In genomic region chr15:57591822-57592367, GRCh38 we compare ENCODE assay signal across 8 cellular contexts. TPM values are rescaled to one million over a fixed set of nuclear protein-coding genes. Genes with fewer than 3 reads are reported as not detected.
DNase-seq lines count a peak whose midpoint lies in the region; ATAC-seq and TF ChIP-seq lines count a peak whose summit lies in the region.

Gene MYZAP (plus strand): TSS chr15:57591904. CDS start chr15:57592035, 131 bp downstream.

- H3K36me3 ChIP-seq in muscle layer of colon (ENCODE audit: insufficient read depth, low read length), result no peaks in the 10 kb centered on the region

- H3K4me3 Mint-ChIP-seq in activated CD4-positive, alpha-beta memory T cell treated with anti-CD3 and anti-CD28 coated beads for 36 hours, result peak within 1 kb of the TSS; percentile 60
- peak within 1 kb of the TSS; percentile 62 for H3K4me3 Mint-ChIP-seq in stimulated activated naive CD8-positive, alpha-beta T cell treated with anti-CD3 and anti-CD28 coated beads, Interleukin-15, Interleukin-2, amounts not matched to agents 100 ng/mL and 50 ng/mL, for 24 hours

- peaks cover 25% of the 10 kb centered on the region for H3K4me1 Mint-ChIP-seq in activated CD4-positive, alpha-beta memory T cell treated with anti-CD3 and anti-CD28 coated beads for 36 hours (ENCODE audit: low read depth)
- H3K4me1 Mint-ChIP-seq in stimulated activated naive CD8-positive, alpha-beta T cell treated with anti-CD3 and anti-CD28 coated beads, Interleukin-15, Interleukin-2, amounts not matched to agents 100 ng/mL and 50 ng/mL, for 24 hours (ENCODE audit: low read depth), result peaks cover 22% of the 10 kb centered on the region

- POLR2A ChIA-PET in activated CD4-positive, alpha-beta memory T cell treated with anti-CD3 and anti-CD28 coated beads for 36 hours (lab: Charles Lee), result no interaction called here

- H3K36me3 Mint-ChIP-seq in activated CD4-positive, alpha-beta memory T cell treated with anti-CD3 and anti-CD28 coated beads for 36 hours, result no peaks in the 10 kb centered on the region
- H3K36me3 Mint-ChIP-seq in stimulated activated naive CD8-positive, alpha-beta T cell treated with anti-CD3 and anti-CD28 coated beads, Interleukin-15, Interleukin-2, amounts not matched to agents 100 ng/mL and 50 ng/mL, for 24 hours (ENCODE audit: low read depth), result no peaks in the 10 kb centered on the region

- no peak within 1 kb of the TSS for H3K9ac ChIP-seq in muscle layer of colon (ENCODE audit: low read length)

- peak within 1 kb of the TSS; percentile 49 for H3K27ac ChIP-seq in muscle layer of colon (ENCODE audit: low read depth, low read length)

- H3K9me3 Mint-ChIP-seq in activated CD4-positive, alpha-beta memory T cell treated with anti-CD3 and anti-CD28 coated beads for 36 hours, result no peaks in the 10 kb centered on the region
- H3K9me3 Mint-ChIP-seq in stimulated activated naive CD8-positive, alpha-beta T cell treated with anti-CD3 and anti-CD28 coated beads, Interleukin-15, Interleukin-2, amounts not matched to agents 100 ng/mL and 50 ng/mL, for 24 hours, result no peaks in the 10 kb centered on the region

- DNase-seq in NCI-H748 (lab: John Stamatoyannopoulos, UW; ENCODE audit: unreplicated experiment) (peak; percentile 31), NCI-H748 treated with DMSO at 0.1 percent for 48 hours (lab: John Stamatoyannopoulos, UW) (no peak), epithelial cell of proximal tubule (ENCODE audit: low read depth) (no peak), NCI-H1092 (lab: John Stamatoyannopoulos, UW) (no peak)
- DNase-seq in activated CD4-positive, alpha-beta memory T cell treated with anti-CD3 and anti-CD28 coated beads for 36 hours, result peak; percentile 63

- no peaks in the 10 kb centered on the region for H3K9me3 ChIP-seq in muscle layer of colon (ENCODE audit: low read length)

- H3K4me1 ChIP-seq in muscle layer of colon (ENCODE audit: insufficient read depth, low read length), result peaks cover 35% of the 10 kb centered on the region

- CTCF ChIA-PET in activated CD4-positive, alpha-beta memory T cell treated with anti-CD3 and anti-CD28 coated beads for 36 hours (lab: Charles Lee), result no interaction called here

- intact Hi-C loops in activated CD4-positive, alpha-beta memory T cell treated with anti-CD3 and anti-CD28 coated beads for 36 hours (cut with micrococcal nuclease), result no loop called here

- H3K4me3 ChIP-seq in epithelial cell of proximal tubule (ENCODE audit: low read depth, low read length) (peak within 1 kb of the TSS; percentile 45), muscle layer of colon (ENCODE audit: low read depth in 1 of 2, low read length in 2 of 2) (peak within 1 kb of the TSS in 1 of 2 donors; percentile 42)

- peaks cover 0 to 5% of the 10 kb centered on the region in 2 donors for H3K27me3 ChIP-seq in muscle layer of colon (ENCODE audit: control insufficient read depth in 1 of 2, insufficient read depth in 2 of 2, low read length in 2 of 2)

- no peak within 1 kb of the TSS for H3K27ac Mint-ChIP-seq in activated CD4-positive, alpha-beta memory T cell treated with anti-CD3 and anti-CD28 coated beads for 36 hours
- no peak within 1 kb of the TSS for H3K27ac Mint-ChIP-seq in stimulated activated naive CD8-positive, alpha-beta T cell treated with anti-CD3 and anti-CD28 coated beads, Interleukin-15, Interleukin-2, amounts not matched to agents 100 ng/mL and 50 ng/mL, for 24 hours

- TF ChIP-seq CTCF in epithelial cell of proximal tubule (conservative IDR thresholded peaks at IDR 0.05; ENCODE audit: low read depth, low read length), result no peak

- no peak for ATAC-seq in HG02870 (IDR thresholded peaks at IDR 0.05; ENCODE audit: unreplicated experiment)

- peaks cover 22% of the 10 kb centered on the region for H3K27me3 Mint-ChIP-seq in activated CD4-positive, alpha-beta memory T cell treated with anti-CD3 and anti-CD28 coated beads for 36 hours
- peaks cover 43% of the 10 kb centered on the region for H3K27me3 Mint-ChIP-seq in stimulated activated naive CD8-positive, alpha-beta T cell treated with anti-CD3 and anti-CD28 coated beads, Interleukin-15, Interleukin-2, amounts not matched to agents 100 ng/mL and 50 ng/mL, for 24 hours

RNA-seq across cellular contexts. Expression of gene MYZAP, which starts in this region (rescaled TPM):
- total RNA-seq in activated CD4-positive, alpha-beta memory T cell treated with anti-CD3 and anti-CD28 coated beads for 36 hours, result under 1 TPM; 0.55 to 0.63 TPM
- 0.06 and 0.14 TPM in 2 replicates for total RNA-seq in epithelial cell of proximal tubule

Comparison
In these comparisons a context has a peak if more than half of its experiments do, and no peak if none do; other contexts are left out.
1. Peak in DNase-seq in activated CD4-positive, alpha-beta memory T cell treated with anti-CD3 and anti-CD28 coated beads for 36 hours; RNA of the gene not detected or under 1 TPM.